ENCODE assay signal across 10 cellular contexts in the genomic region with DNA sequence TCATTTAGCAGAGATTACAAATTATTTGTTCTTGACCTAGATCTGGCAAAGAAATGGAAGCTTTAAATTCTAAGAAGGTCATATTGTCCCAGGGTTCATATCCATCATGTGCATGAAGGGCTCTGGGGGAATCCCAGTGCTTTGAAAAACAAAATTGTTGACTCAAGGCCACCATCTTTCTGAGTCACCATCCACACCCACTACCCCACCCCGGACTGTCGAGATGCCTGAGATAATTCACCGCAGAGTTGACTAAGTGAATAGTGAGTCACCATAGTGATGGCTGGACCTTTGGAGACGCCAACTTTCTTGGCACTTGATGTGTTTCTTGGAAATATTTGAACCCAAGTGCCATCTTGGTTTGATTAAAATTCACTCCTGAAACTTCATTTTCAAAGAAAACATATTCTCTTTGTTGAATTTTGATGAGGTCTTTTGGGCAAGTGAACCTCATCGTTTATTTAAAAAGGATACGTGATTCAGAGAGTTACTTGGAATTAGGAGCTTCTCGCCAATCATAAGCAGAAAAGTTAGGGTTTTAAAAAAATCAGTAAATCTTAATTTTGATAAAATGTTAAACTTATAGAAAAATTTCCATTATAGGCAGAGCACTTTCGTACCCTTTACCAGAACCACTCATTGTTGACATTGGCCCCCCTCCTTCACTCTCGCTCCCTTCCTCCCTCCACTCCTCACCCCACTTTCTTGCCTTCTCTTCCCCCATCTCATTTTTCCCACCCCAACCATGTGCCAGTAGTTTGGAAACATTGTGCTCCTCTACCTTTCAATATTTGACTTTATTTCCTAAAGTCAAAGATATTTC. TPM values are rescaled to one million over a fixed set of nuclear protein-coding genes. Genes with fewer than 3 reads are reported as not detected.
DNase-seq lines count a peak whose midpoint lies in the region; ATAC-seq, FAIRE-seq and TF ChIP-seq lines count a peak whose summit lies in the region.
"Not testable (repeated sequence)": the region's sequence is repeated elsewhere in the genome, so short reads cannot be mapped to it uniquely, and the experiment has no call there.
"Had no signal": no experiment of that assay in that cellular context is flagged by ENCODE, and none has a peak within 500 bp of the region (broad histone marks: within the 10 kb centered on the region; RNA-seq: fewer than 3 reads in every experiment).

No MANE protein-coding gene starts in this region.

- not testable (repeated sequence) for H3K27ac ChIP-seq in effector memory CD4-positive, alpha-beta T cell (ENCODE audit: insufficient read depth, low read length, poor library complexity, severe bottlenecking); HepG2 (ENCODE audit: extremely low read length, insufficient read depth, low read length)

- in situ Hi-C loops in HepG2 (cut with HindIII; ENCODE audit: extremely low pct_ligation_motif_present, low pct_unique_long_range_greater_than_20kb) = not testable (repeated sequence)

- POLR2A ChIA-PET in HepG2 (lab: Yijun Ruan, JAX) = not testable (repeated sequence)

- not testable (repeated sequence) for TF ChIP-seq CTCF in GM12865 (IDR thresholded peaks at IDR 0.05; ENCODE audit: insufficient read depth, low read depth, low read length, missing control alignments); HepG2 (CRISPR knock-in tag; IDR thresholded peaks at IDR 0.05)

- H3K9ac ChIP-seq in HepG2 (ENCODE audit: insufficient read depth, low read depth, low read length) = not testable (repeated sequence)

- H3K79me2 ChIP-seq in HepG2 (ENCODE audit: insufficient read depth, low read length) = not testable (repeated sequence)

- not testable (repeated sequence) for ATAC-seq in HepG2

- not testable (repeated sequence) for H3K9me3 ChIP-seq in effector memory CD4-positive, alpha-beta T cell (ENCODE audit: control insufficient read depth, low read length); HepG2 (ENCODE audit: low read length)

- H3K27me3 ChIP-seq in effector memory CD4-positive, alpha-beta T cell (replicated peaks; ENCODE audit: control insufficient read depth, insufficient read depth, low read length, poor library complexity, severe bottlenecking) = not testable (repeated sequence)
- peaks cover 0 to 10% of the 10 kb centered on the region in 2 experiments; a peak in 1 of 5 replicates for H3K27me3 ChIP-seq in HepG2 (ENCODE audit: control insufficient read depth in 1 of 2, insufficient read depth in 2 of 2, low read length in 2 of 2)

- intact Hi-C loops in HepG2 (cut with micrococcal nuclease; ENCODE audit: unreplicated experiment) = not testable (repeated sequence)

- not testable (repeated sequence) for H3K4me1 ChIP-seq in effector memory CD4-positive, alpha-beta T cell (ENCODE audit: control insufficient read depth, insufficient read depth, low read length, poor library complexity, severe bottlenecking); HepG2 (ENCODE audit: insufficient read depth, low read length)

- not testable (repeated sequence) for H3K36me3 ChIP-seq in effector memory CD4-positive, alpha-beta T cell (ENCODE audit: control insufficient read depth, insufficient read depth, low read length); HepG2 (replicated peaks in 1 of 2; ENCODE audit: control insufficient read depth in 1 of 2, insufficient read depth in 2 of 2, low read length in 2 of 2)

- not testable (repeated sequence) for H2AFZ ChIP-seq in HepG2 (ENCODE audit: low read length)

- TF ChIP-seq EP300 in HepG2 (IDR thresholded peaks at IDR 0.05; ENCODE audit: low read depth in 2 of 2, low read length in 2 of 2) = peak in 1 of 2 experiments; percentile 29; a peak in 1 of 4 replicates
- TF ChIP-seq EP300 in HepG2 (CRISPR knock-in tag; IDR thresholded peaks at IDR 0.05; ENCODE audit: borderline replicate concordance) = not testable (repeated sequence)

- WGBS in HepG2 (ENCODE audit: low lambda C conversion rate) = 1% methylated on average over 9 of the region's 9 CpGs

- not testable (repeated sequence) for FAIRE-seq in HepG2 (lab: Jason Lieb, UNC)

- TF ChIP-seq RAD21 in HepG2 (CRISPR knock-in tag; IDR thresholded peaks at IDR 0.05) = not testable (repeated sequence)

- DNase-seq in GM12865 (ENCODE audit: low read depth) = peak; percentile 41
- DNase-seq in NCI-H460 (ENCODE audit: extremely low read depth, low read depth) = peak; percentile 88
- peak; percentile 66 for DNase-seq in activated CD4-positive, CD25-positive, alpha-beta regulatory T cell treated with anti-CD3 and anti-CD28 coated beads, Interleukin-2, amount 50 U/mL, for 72 hours
- peak; percentile 90 for DNase-seq in activated effector memory CD4-positive, alpha-beta T cell treated with anti-CD3 and anti-CD28 coated beads, Interleukin-2, amount 50 U/mL, for 16 hours
- peak in 2 of 3 donors; percentile 35 to 40 for DNase-seq in effector memory CD4-positive, alpha-beta T cell
- DNase-seq in HepG2 (ENCODE audit: low spot score) = peak; percentile 61
- peak; percentile 63 for DNase-seq in stimulated activated CD4-positive, alpha-beta T cell treated with anti-CD3 and anti-CD28 coated beads, Interleukin-4, amount 100 ng/mL, for 1 hour

- not testable (repeated sequence) for TF ChIP-seq POLR2A in HepG2 (IDR thresholded peaks at IDR 0.05; ENCODE audit: insufficient read depth in 1 of 2, low read depth in 2 of 2, low read length in 2 of 2)

- not testable (repeated sequence) for BruUV-seq in HepG2 (replicated peaks; lab: Mats Ljungman, UMichigan)

- not testable (repeated sequence) for H3K4me2 ChIP-seq in HepG2 (ENCODE audit: low read depth, low read length)

- CTCF ChIA-PET in HepG2 (lab: Yijun Ruan, JAX; ENCODE audit: low intra/inter-chr PET ratio, low total read pairs) = not testable (repeated sequence)

- H4K20me1 ChIP-seq in HepG2 (ENCODE audit: insufficient read depth, low read length) = not testable (repeated sequence)

- not testable (repeated sequence) for H3K4me3 ChIP-seq in GM12865 (ENCODE audit: low read depth, low read length); effector memory CD4-positive, alpha-beta T cell (ENCODE audit: insufficient read depth, low read depth, low read length, poor library complexity, severe bottlenecking); HepG2 (replicated peaks in 1 of 3; ENCODE audit: insufficient read depth in 1 of 3, low read depth in 2 of 3, low read length in 3 of 3)

TF ChIP-seq in HepG2, 621 proteins besides CTCF, POLR2A, EP300 and RAD21 (continues in another document):
- TF ChIP-seq, protein P1, sequence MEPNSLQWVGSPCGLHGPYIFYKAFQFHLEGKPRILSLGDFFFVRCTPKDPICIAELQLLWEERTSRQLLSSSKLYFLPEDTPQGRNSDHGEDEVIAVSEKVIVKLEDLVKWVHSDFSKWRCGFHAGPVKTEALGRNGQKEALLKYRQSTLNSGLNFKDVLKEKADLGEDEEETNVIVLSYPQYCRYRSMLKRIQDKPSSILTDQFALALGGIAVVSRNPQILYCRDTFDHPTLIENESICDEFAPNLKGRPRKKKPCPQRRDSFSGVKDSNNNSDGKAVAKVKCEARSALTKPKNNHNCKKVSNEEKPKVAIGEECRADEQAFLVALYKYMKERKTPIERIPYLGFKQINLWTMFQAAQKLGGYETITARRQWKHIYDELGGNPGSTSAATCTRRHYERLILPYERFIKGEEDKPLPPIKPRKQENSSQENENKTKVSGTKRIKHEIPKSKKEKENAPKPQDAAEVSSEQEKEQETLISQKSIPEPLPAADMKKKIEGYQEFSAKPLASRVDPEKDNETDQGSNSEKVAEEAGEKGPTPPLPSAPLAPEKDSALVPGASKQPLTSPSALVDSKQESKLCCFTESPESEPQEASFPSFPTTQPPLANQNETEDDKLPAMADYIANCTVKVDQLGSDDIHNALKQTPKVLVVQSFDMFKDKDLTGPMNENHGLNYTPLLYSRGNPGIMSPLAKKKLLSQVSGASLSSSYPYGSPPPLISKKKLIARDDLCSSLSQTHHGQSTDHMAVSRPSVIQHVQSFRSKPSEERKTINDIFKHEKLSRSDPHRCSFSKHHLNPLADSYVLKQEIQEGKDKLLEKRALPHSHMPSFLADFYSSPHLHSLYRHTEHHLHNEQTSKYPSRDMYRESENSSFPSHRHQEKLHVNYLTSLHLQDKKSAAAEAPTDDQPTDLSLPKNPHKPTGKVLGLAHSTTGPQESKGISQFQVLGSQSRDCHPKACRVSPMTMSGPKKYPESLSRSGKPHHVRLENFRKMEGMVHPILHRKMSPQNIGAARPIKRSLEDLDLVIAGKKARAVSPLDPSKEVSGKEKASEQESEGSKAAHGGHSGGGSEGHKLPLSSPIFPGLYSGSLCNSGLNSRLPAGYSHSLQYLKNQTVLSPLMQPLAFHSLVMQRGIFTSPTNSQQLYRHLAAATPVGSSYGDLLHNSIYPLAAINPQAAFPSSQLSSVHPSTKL (CRISPR knock-in tag; IDR thresholded peaks at IDR 0.05) = peak; percentile 33; the same call in 1 of the 2 replicates

RNA-seq across cellular contexts. Expression of a gene that starts 53.0 kb away (rescaled TPM):
- not detected in 2 replicates for total RNA-seq in NCI-H460 (2014; rRNA removed; shearing (Covaris generic))
- not detected in 2 replicates for polyA plus RNA-seq in NCI-H460 (2014; cell fraction: nucleus; rRNA removed)
- 0.20 TPM in 1 of 2 replicates, not detected in the other for total RNA-seq in HepG2 (2016; rRNA removed; fragmentation: Illumina TruSeq; extraction: Trizol)
- total RNA-seq in HepG2 (2016; cell fraction: cytosol; rRNA removed; fragmentation: Illumina TruSeq; extraction: Trizol; ENCODE audit: low read depth) = not detected in 2 replicates
- total RNA-seq in HepG2 (2016; cell fraction: insoluble cytoplasmic fraction; rRNA removed; fragmentation: Illumina TruSeq; extraction: Trizol) = not detected in 2 replicates
- total RNA-seq in HepG2 (2016; cell fraction: membrane; rRNA removed; fragmentation: Illumina TruSeq; extraction: Trizol) = not detected in 2 replicates
- not detected in 2 replicates for total RNA-seq in HepG2 (2016; cell fraction: nucleus; rRNA removed; fragmentation: Illumina TruSeq; extraction: Trizol)
- 0.31 and 0.63 TPM in 2 replicates for polyA plus RNA-seq in HepG2 (2011; rRNA removed)
- 0.31 and 0.59 TPM in 2 replicates for polyA plus RNA-seq in HepG2 (2011; cell fraction: cytosol; rRNA removed)
- polyA plus RNA-seq in HepG2 (2011; cell fraction: nucleus; rRNA removed) = 0.24 and 0.85 TPM in 2 replicates
- 0.31 TPM in 1 of 2 replicates, not detected in the other for polyA plus RNA-seq in HepG2 (2012)
- 0.14 TPM in 1 of 2 replicates, not detected in the other for polyA plus RNA-seq in HepG2 (2016; cell fraction: cytosol; fragmentation: Illumina TruSeq; extraction: Trizol; ENCODE audit: low read depth)
- polyA plus RNA-seq in HepG2 (2016; cell fraction: insoluble cytoplasmic fraction; fragmentation: Illumina TruSeq; extraction: Trizol; ENCODE audit: low read depth) = not detected in 2 replicates
- polyA plus RNA-seq in HepG2 (2016; cell fraction: membrane; fragmentation: Illumina TruSeq; extraction: Trizol; ENCODE audit: low read depth) = not detected in 2 replicates
- 0.85 TPM in 1 of 2 replicates, not detected in the other for polyA plus RNA-seq in HepG2 (2016; cell fraction: nucleus; fragmentation: Illumina TruSeq; extraction: Trizol; ENCODE audit: insufficient read depth, low read depth)
- not detected in 2 replicates for polyA minus RNA-seq in HepG2 (2011; rRNA and poly(A)+ RNA removed; ENCODE audit: low replicate concordance)
- not detected in 2 replicates for polyA minus RNA-seq in HepG2 (2011; cell fraction: cytosol; rRNA and poly(A)+ RNA removed)
- polyA minus RNA-seq in HepG2 (2011; cell fraction: nucleus; rRNA and poly(A)+ RNA removed) = 1.2 TPM in 1 of 2 replicates, not detected in the other
- total RNA-seq: cerebellum, mucosa of gallbladder had no signal
- polyA plus RNA-seq: small intestine had no signal

Comparison
In these comparisons a context has a peak if more than half of its experiments do, and no peak if none do; other contexts are left out.
1. DNase-seq: peak in every context shown above with its lines; median percentile 90 in activated effector memory CD4-positive, alpha-beta T cell treated with anti-CD3 and anti-CD28 coated beads, Interleukin-2, amount 50 U/mL, for 16 hours; 88 in NCI-H460; 66 in activated CD4-positive, CD25-positive, alpha-beta regulatory T cell treated with anti-CD3 and anti-CD28 coated beads, Interleukin-2, amount 50 U/mL, for 72 hours; 63 in stimulated activated CD4-positive, alpha-beta T cell treated with anti-CD3 and anti-CD28 coated beads, Interleukin-4, amount 100 ng/mL, for 1 hour; 61 in HepG2; 41 in GM12865; 38 in effector memory CD4-positive, alpha-beta T cell.